1 cellular context compared by ENCODE assay signal in genomic region chr19:41696402-41697197, GRCh38.
TF ChIP-seq lines count a peak whose summit lies in the region.

No MANE protein-coding gene starts in this region.

TF ChIP-seq in K562, 482 proteins besides CTCF, POLR2A, EP300 and RAD21:
- TF ChIP-seq NR2C1 (IDR thresholded peaks at IDR 0.05) (no peak), NR2C1 (tag; IDR thresholded peaks at IDR 0.05) (no peak), REST (CRISPR knock-in tag; IDR thresholded peaks at IDR 0.05; ENCODE audit: low read depth) (0 out of 2 replicates have a peak, but pooled peaks have one; percentile 62), RBM34 (IDR thresholded peaks at IDR 0.05; ENCODE audit: borderline replicate concordance, insufficient read depth, low read length) (no peak), MXI1 (IDR thresholded peaks at IDR 0.05; ENCODE audit: low read depth, low read length) (no peak), MIER1 (IDR thresholded peaks at IDR 0.05; ENCODE audit: low read depth) (peak; percentile 79), RCOR1 (IDR thresholded peaks at IDR 0.05; ENCODE audit: borderline replicate concordance in 1 of 2, low read depth in 2 of 2, low read length in 2 of 2) (no peak), KAT8 (IDR thresholded peaks at IDR 0.05; ENCODE audit: low read depth) (no peak), EHMT2 (IDR thresholded peaks at IDR 0.05) (peak; percentile 92)
TF ChIP-seq in K562: peak in this region for 3.
